In the genomic region with DNA sequence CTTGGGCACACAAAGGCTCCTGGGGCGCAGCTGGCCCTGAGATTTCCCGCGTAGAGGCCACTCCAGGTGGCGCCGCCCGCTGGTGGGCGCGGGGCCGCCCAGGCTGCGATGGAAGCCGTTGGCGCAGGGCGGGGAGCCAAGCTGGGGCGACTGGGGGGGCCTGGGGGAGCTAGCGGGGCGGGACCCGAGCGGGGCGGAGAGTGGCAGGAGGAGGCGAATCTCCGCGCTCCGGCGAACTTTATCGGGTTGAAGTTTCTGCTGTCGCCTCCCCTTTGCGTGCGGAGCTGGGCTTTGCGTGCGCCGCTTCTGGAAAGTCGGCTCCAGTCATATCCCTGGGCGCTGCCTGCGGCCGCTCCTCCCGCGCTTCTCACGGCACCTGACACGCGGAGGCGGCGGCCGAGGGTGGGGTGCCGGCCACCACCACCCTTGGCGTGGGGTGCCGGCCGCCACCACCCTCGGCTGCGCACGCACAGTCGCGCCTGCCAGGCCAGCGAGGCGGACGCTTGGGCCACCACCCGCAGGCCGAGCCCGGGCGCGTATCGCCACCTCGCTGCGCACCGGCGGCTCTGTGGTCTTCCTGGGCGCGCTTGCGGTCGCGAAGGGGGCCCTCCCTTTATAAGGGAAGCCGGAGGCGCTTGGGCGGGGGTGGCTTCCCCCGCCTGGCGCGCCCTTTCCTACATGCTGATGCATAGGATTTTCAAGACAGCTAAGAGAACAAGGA, we compare ENCODE assay signal across 1 cellular context.
TF ChIP-seq lines count a peak whose summit lies in the region.

No MANE protein-coding gene starts in this region.

TF ChIP-seq in A549, 52 proteins besides CTCF, POLR2A, EP300 and RAD21 (continued from another document):
- TF ChIP-seq JUN (IDR thresholded peaks at IDR 0.05) (peak in 1 of 2 experiments; percentile 51; a peak in 3 of 5 replicates), RCOR1 (IDR thresholded peaks at IDR 0.05; ENCODE audit: low read depth, low read length) (no peak), POLR2AphosphoS2 (conservative IDR thresholded peaks at IDR 0.05; ENCODE audit: low read length) (no peak), FOSB (CRISPR knock-in tag; IDR thresholded peaks at IDR 0.05) (no peak), TFCP2L1 (CRISPR knock-in tag; IDR thresholded peaks at IDR 0.05) (no peak), CHD2 (IDR thresholded peaks at IDR 0.05; ENCODE audit: low read length, partially characterized antibody) (no peak), ESRRA (IDR thresholded peaks at IDR 0.05; ENCODE audit: borderline replicate concordance, low read length) (no peak), RARB (CRISPR knock-in tag; IDR thresholded peaks at IDR 0.05) (no peak), EHF (CRISPR knock-in tag; IDR thresholded peaks at IDR 0.05) (no peak), PHF8 (IDR thresholded peaks at IDR 0.05; ENCODE audit: borderline replicate concordance, low read depth) (peak; percentile 27; the same call in 1 of the 2 replicates), BHLHE40 (IDR thresholded peaks at IDR 0.05; ENCODE audit: low read depth, low read length) (no peak), TP53 (CRISPR knock-in tag; IDR thresholded peaks at IDR 0.05) (0 out of 2 replicates have a peak, but pooled peaks have one; percentile 72), CHD4 (IDR thresholded peaks at IDR 0.05; ENCODE audit: borderline replicate concordance) (no peak), KDM5A (IDR thresholded peaks at IDR 0.05) (no peak), ZC3H11A (IDR thresholded peaks at IDR 0.05) (no peak), ZNF302 (CRISPR knock-in tag; IDR thresholded peaks at IDR 0.05) (no peak), RNF2 (IDR thresholded peaks at IDR 0.05; ENCODE audit: borderline replicate concordance, low read depth) (no peak), CEBPB (IDR thresholded peaks at IDR 0.05) (no peak), RFX5 (IDR thresholded peaks at IDR 0.05) (no peak), SREBF2 (IDR thresholded peaks at IDR 0.05) (no peak), ZFP36 (IDR thresholded peaks at IDR 0.05; ENCODE audit: borderline replicate concordance, partially characterized antibody) (no peak), HOXB13 (CRISPR knock-in tag; IDR thresholded peaks at IDR 0.05; ENCODE audit: low read depth) (no peak), HOXA7 (CRISPR knock-in tag; IDR thresholded peaks at IDR 0.05) (no peak), FOXS1 (CRISPR knock-in tag; IDR thresholded peaks at IDR 0.05) (no peak), FOSL2 (IDR thresholded peaks at IDR 0.05) (no peak), FOSL2 (CRISPR knock-in tag; IDR thresholded peaks at IDR 0.05) (peak; percentile 48), EHMT2 (IDR thresholded peaks at IDR 0.05; ENCODE audit: low read depth) (no peak), HOXB5 (CRISPR knock-in tag; IDR thresholded peaks at IDR 0.05) (peak; percentile 78)
- TF ChIP-seq, protein P1, sequence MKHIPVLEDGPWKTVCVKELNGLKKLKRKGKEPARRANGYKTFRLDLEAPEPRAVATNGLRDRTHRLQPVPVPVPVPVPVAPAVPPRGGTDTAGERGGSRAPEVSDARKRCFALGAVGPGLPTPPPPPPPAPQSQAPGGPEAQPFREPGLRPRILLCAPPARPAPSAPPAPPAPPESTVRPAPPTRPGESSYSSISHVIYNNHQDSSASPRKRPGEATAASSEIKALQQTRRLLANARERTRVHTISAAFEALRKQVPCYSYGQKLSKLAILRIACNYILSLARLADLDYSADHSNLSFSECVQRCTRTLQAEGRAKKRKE (CRISPR knock-in tag; IDR thresholded peaks at IDR 0.05; ENCODE audit: low read depth): peak; percentile 11; the same call in 1 of the 2 replicates
- TF ChIP-seq, protein P2, sequence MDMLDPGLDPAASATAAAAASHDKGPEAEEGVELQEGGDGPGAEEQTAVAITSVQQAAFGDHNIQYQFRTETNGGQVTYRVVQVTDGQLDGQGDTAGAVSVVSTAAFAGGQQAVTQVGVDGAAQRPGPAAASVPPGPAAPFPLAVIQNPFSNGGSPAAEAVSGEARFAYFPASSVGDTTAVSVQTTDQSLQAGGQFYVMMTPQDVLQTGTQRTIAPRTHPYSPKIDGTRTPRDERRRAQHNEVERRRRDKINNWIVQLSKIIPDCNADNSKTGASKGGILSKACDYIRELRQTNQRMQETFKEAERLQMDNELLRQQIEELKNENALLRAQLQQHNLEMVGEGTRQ (IDR thresholded peaks at IDR 0.05): no peak
- TF ChIP-seq, protein P3, sequence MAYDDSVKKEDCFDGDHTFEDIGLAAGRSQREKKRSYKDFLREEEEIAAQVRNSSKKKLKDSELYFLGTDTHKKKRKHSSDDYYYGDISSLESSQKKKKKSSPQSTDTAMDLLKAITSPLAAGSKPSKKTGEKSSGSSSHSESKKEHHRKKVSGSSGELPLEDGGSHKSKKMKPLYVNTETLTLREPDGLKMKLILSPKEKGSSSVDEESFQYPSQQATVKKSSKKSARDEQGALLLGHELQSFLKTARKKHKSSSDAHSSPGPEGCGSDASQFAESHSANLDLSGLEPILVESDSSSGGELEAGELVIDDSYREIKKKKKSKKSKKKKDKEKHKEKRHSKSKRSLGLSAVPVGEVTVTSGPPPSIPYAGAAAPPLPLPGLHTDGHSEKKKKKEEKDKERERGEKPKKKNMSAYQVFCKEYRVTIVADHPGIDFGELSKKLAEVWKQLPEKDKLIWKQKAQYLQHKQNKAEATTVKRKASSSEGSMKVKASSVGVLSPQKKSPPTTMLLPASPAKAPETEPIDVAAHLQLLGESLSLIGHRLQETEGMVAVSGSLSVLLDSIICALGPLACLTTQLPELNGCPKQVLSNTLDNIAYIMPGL (CRISPR knock-in tag; IDR thresholded peaks at IDR 0.05; ENCODE audit: borderline replicate concordance): no peak
- TF ChIP-seq, protein P4, sequence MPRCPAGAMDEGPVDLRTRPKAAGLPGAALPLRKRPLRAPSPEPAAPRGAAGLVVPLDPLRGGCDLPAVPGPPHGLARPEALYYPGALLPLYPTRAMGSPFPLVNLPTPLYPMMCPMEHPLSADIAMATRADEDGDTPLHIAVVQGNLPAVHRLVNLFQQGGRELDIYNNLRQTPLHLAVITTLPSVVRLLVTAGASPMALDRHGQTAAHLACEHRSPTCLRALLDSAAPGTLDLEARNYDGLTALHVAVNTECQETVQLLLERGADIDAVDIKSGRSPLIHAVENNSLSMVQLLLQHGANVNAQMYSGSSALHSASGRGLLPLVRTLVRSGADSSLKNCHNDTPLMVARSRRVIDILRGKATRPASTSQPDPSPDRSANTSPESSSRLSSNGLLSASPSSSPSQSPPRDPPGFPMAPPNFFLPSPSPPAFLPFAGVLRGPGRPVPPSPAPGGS (IDR thresholded peaks at IDR 0.05): no peak
- TF ChIP-seq, protein P5, sequence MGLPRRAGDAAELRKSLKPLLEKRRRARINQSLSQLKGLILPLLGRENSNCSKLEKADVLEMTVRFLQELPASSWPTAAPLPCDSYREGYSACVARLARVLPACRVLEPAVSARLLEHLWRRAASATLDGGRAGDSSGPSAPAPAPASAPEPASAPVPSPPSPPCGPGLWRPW (IDR thresholded peaks at IDR 0.05): no peak
